In genomic region chr6:35081426-35081851, GRCh38 we compare ENCODE assay signal across 13 cellular contexts. TPM values are rescaled to one million over a fixed set of nuclear protein-coding genes. Genes with fewer than 3 reads are reported as not detected.
DNase-seq lines count a peak whose midpoint lies in the region; FAIRE-seq and TF ChIP-seq lines count a peak whose summit lies in the region.
"Had no signal": no experiment of that assay in that cellular context is flagged by ENCODE, and none has a peak within 500 bp of the region (broad histone marks: within the 10 kb centered on the region; RNA-seq: fewer than 3 reads in every experiment).

No MANE protein-coding gene starts in this region.

- TF ChIP-seq POLR2A in Peyer's patch (IDR thresholded peaks at IDR 0.05): no peak
- no peak for TF ChIP-seq POLR2A in endothelial cell of umbilical vein (IDR thresholded peaks at IDR 0.05; ENCODE audit: low read depth, low read length)

- H3K9me1 ChIP-seq in endothelial cell of umbilical vein (replicated peaks; ENCODE audit: control insufficient read depth, extremely low read depth, insufficient read depth, low read length): no peaks in the 10 kb centered on the region

- no peaks in the 10 kb centered on the region for H3K79me2 ChIP-seq in endothelial cell of umbilical vein (ENCODE audit: control insufficient read depth, insufficient read depth, low read length)
- H3K79me2 ChIP-seq in GM23248 (ENCODE audit: insufficient read depth): no peaks in the 10 kb centered on the region

- 60 to 64% methylated on average over 13 of the region's 13 CpGs for WGBS in GM23248 (ENCODE audit: low coverage in 1 of 2, low lambda C conversion rate in 2 of 2, missing lambda C conversion rate in 2 of 2), 2 experiments

- TF ChIP-seq CTCF in Peyer's patch (IDR thresholded peaks at IDR 0.05) (no peak), endothelial cell of umbilical vein (IDR thresholded peaks at IDR 0.05; ENCODE audit: extremely low read depth in 1 of 2, insufficient read depth in 1 of 2, low read depth in 1 of 2, low read length in 2 of 2) (no peak)

- H3K4me2 ChIP-seq in endothelial cell of umbilical vein (ENCODE audit: insufficient read depth, low read length) (no peak overlapping the region), GM23248 (ENCODE audit: unreplicated experiment) (no peak overlapping the region)

- intact Hi-C loops in endothelial cell of umbilical vein (cut with micrococcal nuclease): loop anchor here (5.0 kb wide), 1 partner anchor 94 kb away; no protein-coding TSS in a partner anchor

- H3K4me1 ChIP-seq in Peyer's patch (peaks cover 0 to 8% (median 0%) of the 10 kb centered on the region in 4 donors), endothelial cell of umbilical vein (ENCODE audit: control insufficient read depth, extremely low read depth, insufficient read depth, low read length) (peaks cover 4% of the 10 kb centered on the region), GM23248 (ENCODE audit: insufficient read depth) (no peaks in the 10 kb centered on the region)

- no peaks in the 10 kb centered on the region for H4K20me1 ChIP-seq in endothelial cell of umbilical vein (replicated peaks; ENCODE audit: control insufficient read depth, extremely low read depth, insufficient read depth, low read length)
- no peaks in the 10 kb centered on the region for H4K20me1 ChIP-seq in GM23248 (ENCODE audit: insufficient read depth)

- peak; percentile 77 for DNase-seq in H7
- DNase-seq in Peyer's patch: peak in 2 of 3 donors; percentile 38 to 45
- DNase-seq in endothelial cell of umbilical vein (ENCODE audit: low read depth, low spot score): peak; percentile 6
- DNase-seq in stimulated activated CD4-positive, alpha-beta T cell treated with anti-CD3 and anti-CD28 coated beads, Interleukin-2, amount 100 ng/mL, for 24 hours: no peak
- no peak for DNase-seq in HPDE6-E6E7 (ENCODE audit: extremely low spot score)
- no peak for DNase-seq in DMS 273 treated with DMSO at 0.1 percent for 48 hours (lab: John Stamatoyannopoulos, UW)
- DNase-seq in GM23248: no peak
- DNase-seq: effector CD4-positive, alpha-beta T cell; immature natural killer cell; NCI-H1092 treated with DMSO at 0.1 percent for 48 hours had no signal

- CTCF ChIA-PET in endothelial cell of umbilical vein (lab: Charles Lee): interaction anchor here (1.0 to 4.5 kb wide), 2 partner anchors 58 to 94 kb away, joined by 3 to 15 read pairs; no protein-coding TSS in a partner anchor

- H3K9me3 ChIP-seq in Peyer's patch: no peaks in the 10 kb centered on the region
- H3K9me3 ChIP-seq in endothelial cell of umbilical vein (replicated peaks; ENCODE audit: control insufficient read depth, insufficient read depth, low read length): no peaks in the 10 kb centered on the region
- H3K9me3 ChIP-seq in GM23248 (ENCODE audit: low read depth): no peaks in the 10 kb centered on the region
- H3K9me3 ChIP-seq: ovary had no signal

- dilution Hi-C loops in endothelial cell of umbilical vein (cut with MboI; ENCODE audit: extremely low pct_ligation_motif_present, low sequenced_read_pairs): no loop called here

- H3K36me3 ChIP-seq in H7 (replicated peaks; ENCODE audit: control insufficient read depth, insufficient read depth, low read length) (peaks cover 7% of the 10 kb centered on the region), Peyer's patch (peaks cover 0 to 98% (median 0%) of the 10 kb centered on the region in 3 donors), endothelial cell of umbilical vein (ENCODE audit: control insufficient read depth in 2 of 2, extremely low read depth in 1 of 2, insufficient read depth in 2 of 2, low read length in 2 of 2) (peaks cover 0 to 55% of the 10 kb centered on the region in 2 experiments), GM23248 (ENCODE audit: low read depth) (no peaks in the 10 kb centered on the region)
- H3K36me3 ChIP-seq: ovary had no signal

- H3K4me3 ChIP-seq in H7 (ENCODE audit: insufficient read depth, low read depth, low read length): no peak overlapping the region
- H3K4me3 ChIP-seq in Peyer's patch: no peak overlapping the region
- H3K4me3 ChIP-seq in endothelial cell of umbilical vein (replicated peaks in 1 of 3; ENCODE audit: insufficient read depth in 1 of 3, low read depth in 1 of 3, low read length in 3 of 3): no peak overlapping the region
- H3K4me3 ChIP-seq in skin epidermis: peak overlapping the region in 1 of 7 experiments; percentile 25
- no peak overlapping the region for H3K4me3 ChIP-seq in GM23248
- H3K4me3 ChIP-seq: ovary had no signal

- in situ Hi-C loops in GM23248 (cut with MboI): no loop called here

- peak; percentile 28 for FAIRE-seq in endothelial cell of umbilical vein (lab: Jason Lieb, UNC)
- FAIRE-seq: TTC549 had no signal

- BruUV-seq in endothelial cell of umbilical vein (replicated peaks; lab: Mats Ljungman, UMichigan): no TSS peak

- H2AFZ ChIP-seq in endothelial cell of umbilical vein (ENCODE audit: low read depth, low read length): no peak overlapping the region
- H2AFZ ChIP-seq in GM23248: no peak overlapping the region

- no peaks in the 10 kb centered on the region for H3F3A ChIP-seq in GM23248 (ENCODE audit: insufficient read depth)

- H3K27me3 ChIP-seq in H7 (ENCODE audit: control insufficient read depth, insufficient read depth, low read length): no peaks in the 10 kb centered on the region
- H3K27me3 ChIP-seq in Peyer's patch: no peaks in the 10 kb centered on the region
- H3K27me3 ChIP-seq in endothelial cell of umbilical vein (ENCODE audit: control insufficient read depth in 2 of 2, insufficient read depth in 2 of 2, low read length in 2 of 2): no peaks in the 10 kb centered on the region
- H3K27me3 ChIP-seq in GM23248 (replicated peaks; ENCODE audit: insufficient read depth): no peaks in the 10 kb centered on the region
- H3K27me3 ChIP-seq: ovary had no signal

- peak overlapping the region in 2 of 4 donors; percentile 25 for H3K27ac ChIP-seq in Peyer's patch
- H3K27ac ChIP-seq in endothelial cell of umbilical vein (ENCODE audit: insufficient read depth, low read depth, low read length): no peak overlapping the region
- peak overlapping the region; percentile 33 to 90 (median 84) for H3K27ac ChIP-seq in skin epidermis
- no peak overlapping the region for H3K27ac ChIP-seq in GM23248
- H3K27ac ChIP-seq: ovary had no signal

- POLR2A ChIA-PET in endothelial cell of umbilical vein (lab: Charles Lee): no interaction called here

- no peak overlapping the region for H3K9ac ChIP-seq in endothelial cell of umbilical vein (replicated peaks; ENCODE audit: extremely low read depth, insufficient read depth, low read length)
- H3K9ac ChIP-seq in GM23248: no peak overlapping the region

- H3K9me2 ChIP-seq in GM23248 (ENCODE audit: insufficient read depth): no peaks in the 10 kb centered on the region

TF ChIP-seq in endothelial cell of umbilical vein, 7 proteins besides CTCF, POLR2A, EP300 and RAD21:
- no peak for TF ChIP-seq MYC (IDR thresholded peaks at IDR 0.05; ENCODE audit: low read depth, low read length)
- no peak for TF ChIP-seq FOS (IDR thresholded peaks at IDR 0.05; ENCODE audit: borderline replicate concordance, insufficient read depth, low read length)
- TF ChIP-seq GATA2 (IDR thresholded peaks at IDR 0.05; ENCODE audit: insufficient read depth, insufficient read length, low read depth, low read length): no peak
- no peak for TF ChIP-seq JUN (IDR thresholded peaks at IDR 0.05; ENCODE audit: borderline replicate concordance, insufficient read depth, insufficient read length, low read depth)
- TF ChIP-seq POLR2AphosphoS5 (IDR thresholded peaks at IDR 0.05; ENCODE audit: insufficient read depth, low read depth, low read length): no peak
- TF ChIP-seq MAX (IDR thresholded peaks at IDR 0.05; ENCODE audit: insufficient read depth, insufficient read length): no peak

RNA-seq across cellular contexts. Expression of gene TCP11, which starts 59.7 kb away (rescaled TPM):
- total RNA-seq in H7 (2014; rRNA removed; shearing (Covaris generic)): 0.31 TPM in 1 of 2 replicates, not detected in the other
- total RNA-seq in Peyer's patch (not detected), endothelial cell of umbilical vein (not detected in 2 replicates)
- polyA plus RNA-seq in endothelial cell of umbilical vein (0.18 TPM in 2 replicates), GM23248 (2016; fragmentation: Nextera tagmentation; extraction: Ambion mirVana) (not detected in 2 replicates)
- polyA plus RNA-seq in endothelial cell of umbilical vein (2011; cell fraction: cytosol; rRNA removed): 0.05 and 0.14 TPM in 2 replicates
- 0.14 TPM in 1 of 2 replicates, not detected in the other for polyA plus RNA-seq in endothelial cell of umbilical vein (2011; cell fraction: nucleus; rRNA removed)
- not detected in 2 replicates for polyA plus RNA-seq in endothelial cell of umbilical vein (2012)
- 0.32 TPM in 1 of 2 replicates, not detected in the other for polyA minus RNA-seq in endothelial cell of umbilical vein
- polyA minus RNA-seq in endothelial cell of umbilical vein (2011; cell fraction: cytosol; rRNA and poly(A)+ RNA removed): not detected
- polyA minus RNA-seq in endothelial cell of umbilical vein (2011; cell fraction: nucleus; rRNA and poly(A)+ RNA removed): not detected in 2 replicates
- not detected in 2 replicates for total RNA-seq in GM23248 (2014; rRNA removed; shearing (Covaris generic))
- polyA plus RNA-seq: immature natural killer cell had no signal

Comparison
In these comparisons a context has a peak if more than half of its experiments do, and no peak if none do; other contexts are left out.
1. DNase-seq: peak in H7 (single experiment), Peyer's patch (2 of 3) and endothelial cell of umbilical vein (single experiment); none in stimulated activated CD4-positive, alpha-beta T cell treated with anti-CD3 and anti-CD28 coated beads, Interleukin-2, amount 100 ng/mL, for 24 hours (0 of 2), HPDE6-E6E7 (single experiment), DMS 273 treated with DMSO at 0.1 percent for 48 hours (single experiment) and GM23248 (single experiment).
2. H3K27ac ChIP-seq: peak in skin epidermis (21 of 21); none in endothelial cell of umbilical vein (single experiment) and GM23248 (single experiment).